In the genomic region with DNA sequence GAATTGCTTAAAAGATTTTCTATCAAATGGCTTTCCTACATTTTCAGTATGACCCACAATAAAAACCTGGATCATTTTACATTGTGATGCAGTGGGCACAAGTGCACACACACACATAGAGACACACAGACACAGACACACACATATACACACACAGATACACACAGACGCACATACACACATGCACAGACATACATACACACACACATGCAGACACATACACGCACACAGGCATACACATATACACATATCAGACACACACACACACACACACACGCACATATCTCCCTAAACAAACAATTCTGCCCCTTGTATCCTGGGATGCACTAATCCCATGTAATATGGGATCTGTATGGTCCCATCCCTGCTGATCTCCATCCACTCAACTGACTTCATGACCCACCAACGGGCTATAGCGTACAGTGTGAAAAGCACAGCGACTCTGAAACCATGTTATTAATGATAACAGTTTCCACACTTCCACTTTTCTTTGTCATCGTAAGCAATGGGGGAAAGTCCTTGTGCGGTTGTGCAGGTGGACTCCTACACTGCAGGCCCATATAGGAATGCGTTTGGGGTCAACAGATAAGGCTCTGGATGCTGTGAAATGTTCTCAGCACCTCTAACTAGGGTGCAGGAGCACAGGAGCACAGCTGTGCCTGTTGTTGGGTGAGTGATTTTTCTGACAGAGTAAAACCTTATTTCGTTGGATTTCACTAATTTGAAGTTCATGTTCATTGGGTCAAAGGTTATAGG, we compare ENCODE assay signal across 1 cellular context.
TF ChIP-seq lines count a peak whose summit lies in the region.

No MANE protein-coding gene starts in this region.

TF ChIP-seq in K562, 482 proteins besides CTCF, POLR2A, EP300 and RAD21 (continued from another document and continues in another):
- TF ChIP-seq RNF219 (CRISPR knock-in tag; IDR thresholded peaks at IDR 0.05) (no peak), ZBED1 (IDR thresholded peaks at IDR 0.05) (no peak), CHCHD3 (CRISPR knock-in tag; IDR thresholded peaks at IDR 0.05) (no peak), GABPB1 (CRISPR knock-in tag; IDR thresholded peaks at IDR 0.05) (no peak), NUFIP1 (IDR thresholded peaks at IDR 0.05; ENCODE audit: partially characterized antibody) (no peak), PHB (CRISPR knock-in tag; IDR thresholded peaks at IDR 0.05) (no peak), ZNF282 (CRISPR knock-in tag; IDR thresholded peaks at IDR 0.05) (no peak), SREBF1 (IDR thresholded peaks at IDR 0.05; ENCODE audit: borderline replicate concordance, low read depth, low read length) (no peak), PRPF4 (IDR thresholded peaks at IDR 0.05; ENCODE audit: insufficient read depth, low read depth, low read length, poor library complexity, severe bottlenecking) (no peak), MTF1 (CRISPR knock-in tag; IDR thresholded peaks at IDR 0.05; ENCODE audit: borderline replicate concordance) (no peak), FOXA1 (IDR thresholded peaks at IDR 0.05; ENCODE audit: borderline replicate concordance) (no peak), DACH1 (IDR thresholded peaks at IDR 0.05; ENCODE audit: partially characterized antibody) (peak; percentile 55), NELFE (IDR thresholded peaks at IDR 0.05; ENCODE audit: insufficient read depth, insufficient read length) (no peak), MYNN (IDR thresholded peaks at IDR 0.05) (0 out of 2 replicates have a peak, but pooled peaks have one; percentile 36), MYNN (CRISPR knock-in tag; IDR thresholded peaks at IDR 0.05) (no peak), MTA3 (IDR thresholded peaks at IDR 0.05; ENCODE audit: borderline replicate concordance) (0 out of 2 replicates have a peak, but pooled peaks have one; percentile 27), ZBTB11 (CRISPR knock-in tag; IDR thresholded peaks at IDR 0.05) (no peak), ARID3B (CRISPR knock-in tag; IDR thresholded peaks at IDR 0.05; ENCODE audit: borderline replicate concordance) (no peak), ZNF766 (CRISPR knock-in tag; conservative IDR thresholded peaks at IDR 0.05) (no peak), SRSF1 (IDR thresholded peaks at IDR 0.05; ENCODE audit: low read depth, low read length) (no peak), NR0B1 (IDR thresholded peaks at IDR 0.05; ENCODE audit: partially characterized antibody) (no peak), HCFC1 (IDR thresholded peaks at IDR 0.05; ENCODE audit: low read depth, low read length) (no peak), TRIM28 (IDR thresholded peaks at IDR 0.05) (no peak), VEZF1 (CRISPR knock-in tag; IDR thresholded peaks at IDR 0.05) (0 out of 2 replicates have a peak, but pooled peaks have one; percentile 12), TCF7 (IDR thresholded peaks at IDR 0.05; ENCODE audit: borderline replicate concordance) (no peak), ZNF561 (CRISPR knock-in tag; conservative IDR thresholded peaks at IDR 0.05) (no peak), TARDBP (IDR thresholded peaks at IDR 0.05) (no peak)
- TF ChIP-seq, protein P1, sequence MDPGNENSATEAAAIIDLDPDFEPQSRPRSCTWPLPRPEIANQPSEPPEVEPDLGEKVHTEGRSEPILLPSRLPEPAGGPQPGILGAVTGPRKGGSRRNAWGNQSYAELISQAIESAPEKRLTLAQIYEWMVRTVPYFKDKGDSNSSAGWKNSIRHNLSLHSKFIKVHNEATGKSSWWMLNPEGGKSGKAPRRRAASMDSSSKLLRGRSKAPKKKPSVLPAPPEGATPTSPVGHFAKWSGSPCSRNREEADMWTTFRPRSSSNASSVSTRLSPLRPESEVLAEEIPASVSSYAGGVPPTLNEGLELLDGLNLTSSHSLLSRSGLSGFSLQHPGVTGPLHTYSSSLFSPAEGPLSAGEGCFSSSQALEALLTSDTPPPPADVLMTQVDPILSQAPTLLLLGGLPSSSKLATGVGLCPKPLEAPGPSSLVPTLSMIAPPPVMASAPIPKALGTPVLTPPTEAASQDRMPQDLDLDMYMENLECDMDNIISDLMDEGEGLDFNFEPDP (CRISPR knock-in tag; IDR thresholded peaks at IDR 0.05): no peak
- TF ChIP-seq, protein P2, sequence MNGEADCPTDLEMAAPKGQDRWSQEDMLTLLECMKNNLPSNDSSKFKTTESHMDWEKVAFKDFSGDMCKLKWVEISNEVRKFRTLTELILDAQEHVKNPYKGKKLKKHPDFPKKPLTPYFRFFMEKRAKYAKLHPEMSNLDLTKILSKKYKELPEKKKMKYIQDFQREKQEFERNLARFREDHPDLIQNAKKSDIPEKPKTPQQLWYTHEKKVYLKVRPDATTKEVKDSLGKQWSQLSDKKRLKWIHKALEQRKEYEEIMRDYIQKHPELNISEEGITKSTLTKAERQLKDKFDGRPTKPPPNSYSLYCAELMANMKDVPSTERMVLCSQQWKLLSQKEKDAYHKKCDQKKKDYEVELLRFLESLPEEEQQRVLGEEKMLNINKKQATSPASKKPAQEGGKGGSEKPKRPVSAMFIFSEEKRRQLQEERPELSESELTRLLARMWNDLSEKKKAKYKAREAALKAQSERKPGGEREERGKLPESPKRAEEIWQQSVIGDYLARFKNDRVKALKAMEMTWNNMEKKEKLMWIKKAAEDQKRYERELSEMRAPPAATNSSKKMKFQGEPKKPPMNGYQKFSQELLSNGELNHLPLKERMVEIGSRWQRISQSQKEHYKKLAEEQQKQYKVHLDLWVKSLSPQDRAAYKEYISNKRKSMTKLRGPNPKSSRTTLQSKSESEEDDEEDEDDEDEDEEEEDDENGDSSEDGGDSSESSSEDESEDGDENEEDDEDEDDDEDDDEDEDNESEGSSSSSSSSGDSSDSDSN (IDR thresholded peaks at IDR 0.05; ENCODE audit: borderline replicate concordance in 1 of 2, low read depth in 2 of 2, low read length in 2 of 2): no peak
- TF ChIP-seq, protein P3, sequence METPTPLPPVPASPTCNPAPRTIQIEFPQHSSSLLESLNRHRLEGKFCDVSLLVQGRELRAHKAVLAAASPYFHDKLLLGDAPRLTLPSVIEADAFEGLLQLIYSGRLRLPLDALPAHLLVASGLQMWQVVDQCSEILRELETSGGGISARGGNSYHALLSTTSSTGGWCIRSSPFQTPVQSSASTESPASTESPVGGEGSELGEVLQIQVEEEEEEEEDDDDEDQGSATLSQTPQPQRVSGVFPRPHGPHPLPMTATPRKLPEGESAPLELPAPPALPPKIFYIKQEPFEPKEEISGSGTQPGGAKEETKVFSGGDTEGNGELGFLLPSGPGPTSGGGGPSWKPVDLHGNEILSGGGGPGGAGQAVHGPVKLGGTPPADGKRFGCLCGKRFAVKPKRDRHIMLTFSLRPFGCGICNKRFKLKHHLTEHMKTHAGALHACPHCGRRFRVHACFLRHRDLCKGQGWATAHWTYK (CRISPR knock-in tag; IDR thresholded peaks at IDR 0.05): no peak
- TF ChIP-seq, protein P4, sequence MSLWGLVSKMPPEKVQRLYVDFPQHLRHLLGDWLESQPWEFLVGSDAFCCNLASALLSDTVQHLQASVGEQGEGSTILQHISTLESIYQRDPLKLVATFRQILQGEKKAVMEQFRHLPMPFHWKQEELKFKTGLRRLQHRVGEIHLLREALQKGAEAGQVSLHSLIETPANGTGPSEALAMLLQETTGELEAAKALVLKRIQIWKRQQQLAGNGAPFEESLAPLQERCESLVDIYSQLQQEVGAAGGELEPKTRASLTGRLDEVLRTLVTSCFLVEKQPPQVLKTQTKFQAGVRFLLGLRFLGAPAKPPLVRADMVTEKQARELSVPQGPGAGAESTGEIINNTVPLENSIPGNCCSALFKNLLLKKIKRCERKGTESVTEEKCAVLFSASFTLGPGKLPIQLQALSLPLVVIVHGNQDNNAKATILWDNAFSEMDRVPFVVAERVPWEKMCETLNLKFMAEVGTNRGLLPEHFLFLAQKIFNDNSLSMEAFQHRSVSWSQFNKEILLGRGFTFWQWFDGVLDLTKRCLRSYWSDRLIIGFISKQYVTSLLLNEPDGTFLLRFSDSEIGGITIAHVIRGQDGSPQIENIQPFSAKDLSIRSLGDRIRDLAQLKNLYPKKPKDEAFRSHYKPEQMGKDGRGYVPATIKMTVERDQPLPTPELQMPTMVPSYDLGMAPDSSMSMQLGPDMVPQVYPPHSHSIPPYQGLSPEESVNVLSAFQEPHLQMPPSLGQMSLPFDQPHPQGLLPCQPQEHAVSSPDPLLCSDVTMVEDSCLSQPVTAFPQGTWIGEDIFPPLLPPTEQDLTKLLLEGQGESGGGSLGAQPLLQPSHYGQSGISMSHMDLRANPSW (CRISPR knock-in tag; IDR thresholded peaks at IDR 0.05): no peak
- TF ChIP-seq, protein P5, sequence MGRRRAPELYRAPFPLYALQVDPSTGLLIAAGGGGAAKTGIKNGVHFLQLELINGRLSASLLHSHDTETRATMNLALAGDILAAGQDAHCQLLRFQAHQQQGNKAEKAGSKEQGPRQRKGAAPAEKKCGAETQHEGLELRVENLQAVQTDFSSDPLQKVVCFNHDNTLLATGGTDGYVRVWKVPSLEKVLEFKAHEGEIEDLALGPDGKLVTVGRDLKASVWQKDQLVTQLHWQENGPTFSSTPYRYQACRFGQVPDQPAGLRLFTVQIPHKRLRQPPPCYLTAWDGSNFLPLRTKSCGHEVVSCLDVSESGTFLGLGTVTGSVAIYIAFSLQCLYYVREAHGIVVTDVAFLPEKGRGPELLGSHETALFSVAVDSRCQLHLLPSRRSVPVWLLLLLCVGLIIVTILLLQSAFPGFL (CRISPR knock-in tag; IDR thresholded peaks at IDR 0.05): no peak
- TF ChIP-seq, protein P6, sequence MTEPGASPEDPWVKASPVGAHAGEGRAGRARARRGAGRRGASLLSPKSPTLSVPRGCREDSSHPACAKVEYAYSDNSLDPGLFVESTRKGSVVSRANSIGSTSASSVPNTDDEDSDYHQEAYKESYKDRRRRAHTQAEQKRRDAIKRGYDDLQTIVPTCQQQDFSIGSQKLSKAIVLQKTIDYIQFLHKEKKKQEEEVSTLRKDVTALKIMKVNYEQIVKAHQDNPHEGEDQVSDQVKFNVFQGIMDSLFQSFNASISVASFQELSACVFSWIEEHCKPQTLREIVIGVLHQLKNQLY (CRISPR knock-in tag; conservative IDR thresholded peaks at IDR 0.05): no peak
